Comparison of ENCODE assay signal across 8 cellular contexts in genomic region chr4:144787365-144788263, GRCh38.
A peak's percentile ranks its signal among the peaks of the same experiment; 100 is the strongest.
DNase-seq lines count a peak whose midpoint lies in the region; ATAC-seq, FAIRE-seq and TF ChIP-seq lines count a peak whose summit lies in the region.

No MANE protein-coding gene starts in this region.

- CTCF ChIA-PET in RWPE1 (lab: Yijun Ruan, JAX): no interaction called here

- no peak for TF ChIP-seq POLR2A in GM12892 (IDR thresholded peaks at IDR 0.05; ENCODE audit: low read depth, low read length)

- H3K27me3 ChIP-seq in subcutaneous abdominal adipose tissue (ENCODE audit: control insufficient read depth in 5 of 5, insufficient read depth in 4 of 5, low read length in 5 of 5): no peaks in the 10 kb centered on the region

- DNase-seq in GM12892 (ENCODE audit: insufficient read length) (peak; percentile 1), RWPE1 (ENCODE audit: low spot score) (peak; percentile 29), globus pallidus (ENCODE audit: low spot score) (peak; percentile 45), COLO668 (lab: John Stamatoyannopoulos, UW; ENCODE audit: unreplicated experiment) (no peak), NCI-H2107 treated with DMSO at 0.1 percent for 48 hours (lab: John Stamatoyannopoulos, UW; ENCODE audit: unreplicated experiment) (no peak)

- peaks cover 0 to 3% (median 0%) of the 10 kb centered on the region in 5 donors for H3K9me3 ChIP-seq in subcutaneous abdominal adipose tissue (ENCODE audit: control insufficient read depth in 5 of 5, low read length in 5 of 5)

- peaks cover 0 to 20% (median 4%) of the 10 kb centered on the region in 5 donors for H3K4me1 ChIP-seq in subcutaneous abdominal adipose tissue (ENCODE audit: control insufficient read depth in 5 of 5, insufficient read depth in 5 of 5, low read length in 5 of 5)

- H3K4me3 ChIP-seq in subcutaneous abdominal adipose tissue (ENCODE audit: low read depth in 1 of 5, low read length in 5 of 5): no peak overlapping the region

- POLR2A ChIA-PET in RWPE1 (lab: Yijun Ruan, JAX; ENCODE audit: low non-redundant PET): no interaction called here

- peak; percentile 68 for ATAC-seq in HG03103 (IDR thresholded peaks at IDR 0.05; ENCODE audit: low read depth, unreplicated experiment)

- peak; percentile 77 for TF ChIP-seq CTCF in 22Rv1 (IDR thresholded peaks at IDR 0.05)
- peak; percentile 41 for TF ChIP-seq CTCF in RWPE1 (conservative IDR thresholded peaks at IDR 0.05; ENCODE audit: low read depth)

- no peak overlapping the region for H3K9ac ChIP-seq in subcutaneous abdominal adipose tissue (ENCODE audit: low read length in 5 of 5)

- H3K36me3 ChIP-seq in subcutaneous abdominal adipose tissue (ENCODE audit: control insufficient read depth in 5 of 5, insufficient read depth in 5 of 5, low read length in 5 of 5): no peaks in the 10 kb centered on the region

- FAIRE-seq in GM12892 (lab: Jason Lieb, UNC): peak; percentile 89

- H3K27ac ChIP-seq in 22Rv1 (no peak overlapping the region), RWPE1 (no peak overlapping the region), subcutaneous abdominal adipose tissue (ENCODE audit: low read depth, low read length) (peak overlapping the region; percentile 22)

Comparison
In these comparisons a context has a peak if more than half of its experiments do, and no peak if none do; other contexts are left out.
1. DNase-seq: peak in GM12892 (single experiment), RWPE1 (single experiment) and globus pallidus (single experiment); none in COLO668 (single experiment) and NCI-H2107 treated with DMSO at 0.1 percent for 48 hours (single experiment).